Comparison of ENCODE assay signal across 8 cellular contexts in the genomic region with DNA sequence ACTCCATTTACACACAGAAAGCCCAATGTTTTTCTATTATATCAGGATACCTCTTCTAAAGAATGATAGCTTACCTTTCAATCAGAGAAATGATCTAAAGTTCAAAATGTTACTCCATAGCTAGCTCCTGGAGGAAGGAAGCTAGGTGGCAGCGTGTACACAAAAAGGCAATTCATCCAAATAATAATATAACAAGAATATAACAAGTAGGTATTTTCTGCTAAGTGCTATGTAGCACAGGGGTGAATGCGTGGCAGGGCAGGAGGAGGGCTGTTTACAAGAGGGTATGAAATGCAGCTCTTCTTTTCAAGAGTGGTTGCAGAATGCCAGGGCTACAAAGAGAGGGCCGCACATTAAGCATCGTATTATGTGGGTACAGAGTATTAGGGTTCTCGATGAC. TPM values are rescaled to one million over a fixed set of nuclear protein-coding genes. Genes with fewer than 3 reads are reported as not detected.
DNase-seq lines count a peak whose midpoint lies in the region; ATAC-seq lines count a peak whose summit lies in the region.

No MANE protein-coding gene starts in this region.

- peaks cover 22 to 51% (median 44%) of the 10 kb centered on the region in 4 donors for H3K4me1 Mint-ChIP-seq in CD4-positive, CD25-positive, alpha-beta regulatory T cell
- H3K4me1 Mint-ChIP-seq in activated T-helper 2 cell treated with anti-CD3 and anti-CD28 coated beads, Interferon-gamma antibody, Interleukin-2, Interleukin-4, amounts not matched to agents 10 μg/mL and 5 μg/mL and 100 μg/mL, durations not matched to agents 14 hours and 24 hours and 36 hours (ENCODE audit: low read depth): peaks cover 36% of the 10 kb centered on the region

- H3K27ac ChIP-seq in CD4-positive, CD25-positive, alpha-beta regulatory T cell (ENCODE audit: insufficient read depth, low read length, poor library complexity, severe bottlenecking): peak overlapping the region; percentile 98
- peak overlapping the region; percentile 99 for H3K27ac ChIP-seq in stomach smooth muscle (ENCODE audit: low read length)

- peak overlapping the region; percentile 88 to 100 (median 98) for H3K4me3 Mint-ChIP-seq in CD4-positive, CD25-positive, alpha-beta regulatory T cell
- peak overlapping the region; percentile 94 for H3K4me3 Mint-ChIP-seq in activated T-helper 2 cell treated with anti-CD3 and anti-CD28 coated beads, Interferon-gamma antibody, Interleukin-2, Interleukin-4, amounts not matched to agents 10 μg/mL and 5 μg/mL and 100 μg/mL, durations not matched to agents 14 hours and 24 hours and 36 hours (ENCODE audit: low read depth)

- no peaks in the 10 kb centered on the region for H3K9me3 ChIP-seq in CD4-positive, CD25-positive, alpha-beta regulatory T cell (ENCODE audit: control insufficient read depth in 2 of 2, low read length in 2 of 2)
- no peaks in the 10 kb centered on the region for H3K9me3 ChIP-seq in stomach smooth muscle (ENCODE audit: control insufficient read depth in 2 of 2, low read length in 2 of 2)

- intact Hi-C loops in activated T-helper 2 cell treated with anti-CD3 and anti-CD28 coated beads, Interferon-gamma antibody, Interleukin-2, Interleukin-4, amounts not matched to agents 10 μg/mL and 5 μg/mL and 100 μg/mL, durations not matched to agents 14 hours and 24 hours and 36 hours (cut with micrococcal nuclease): loop anchor here (10.0 kb wide), 1 partner anchor 437 kb away; the partner anchor contains the start of gene PRKCH

- ATAC-seq in CD4-positive, CD25-positive, alpha-beta regulatory T cell (ENCODE audit: low read depth in 2 of 2): no peak
- peak; percentile 1 for ATAC-seq in HG02981 (IDR thresholded peaks at IDR 0.05; ENCODE audit: unreplicated experiment)

- peaks cover 1% of the 10 kb centered on the region for H3K27me3 ChIP-seq in CD4-positive, CD25-positive, alpha-beta regulatory T cell (ENCODE audit: control insufficient read depth, insufficient read depth, low read length)
- H3K27me3 ChIP-seq in stomach smooth muscle (ENCODE audit: control insufficient read depth in 1 of 2, insufficient read depth in 2 of 2, low read length in 2 of 2): no peaks in the 10 kb centered on the region

- H3K9me3 Mint-ChIP-seq in CD4-positive, CD25-positive, alpha-beta regulatory T cell: peaks cover 0 to 4% (median 0%) of the 10 kb centered on the region in 7 donors
- no peaks in the 10 kb centered on the region for H3K9me3 Mint-ChIP-seq in activated T-helper 2 cell treated with anti-CD3 and anti-CD28 coated beads, Interferon-gamma antibody, Interleukin-2, Interleukin-4, amounts not matched to agents 10 μg/mL and 5 μg/mL and 100 μg/mL, durations not matched to agents 14 hours and 24 hours and 36 hours

- peak overlapping the region; percentile 100 for H3K27ac Mint-ChIP-seq in CD4-positive, CD25-positive, alpha-beta regulatory T cell
- H3K27ac Mint-ChIP-seq in activated T-helper 2 cell treated with anti-CD3 and anti-CD28 coated beads, Interferon-gamma antibody, Interleukin-2, Interleukin-4, amounts not matched to agents 10 μg/mL and 5 μg/mL and 100 μg/mL, durations not matched to agents 14 hours and 24 hours and 36 hours: peak overlapping the region; percentile 93

- H3K27me3 Mint-ChIP-seq in CD4-positive, CD25-positive, alpha-beta regulatory T cell: peaks cover 8% of the 10 kb centered on the region
- H3K27me3 Mint-ChIP-seq in activated T-helper 2 cell treated with anti-CD3 and anti-CD28 coated beads, Interferon-gamma antibody, Interleukin-2, Interleukin-4, amounts not matched to agents 10 μg/mL and 5 μg/mL and 100 μg/mL, durations not matched to agents 14 hours and 24 hours and 36 hours (ENCODE audit: low read depth): peaks cover 3% of the 10 kb centered on the region

- H3K36me3 Mint-ChIP-seq in CD4-positive, CD25-positive, alpha-beta regulatory T cell: no peaks in the 10 kb centered on the region
- H3K36me3 Mint-ChIP-seq in activated T-helper 2 cell treated with anti-CD3 and anti-CD28 coated beads, Interferon-gamma antibody, Interleukin-2, Interleukin-4, amounts not matched to agents 10 μg/mL and 5 μg/mL and 100 μg/mL, durations not matched to agents 14 hours and 24 hours and 36 hours (ENCODE audit: low read depth): peaks cover 24% of the 10 kb centered on the region

- peak overlapping the region; percentile 86 for H3K4me3 ChIP-seq in CD4-positive, CD25-positive, alpha-beta regulatory T cell (ENCODE audit: low read depth, low read length)
- H3K4me3 ChIP-seq in iPS-11a (ENCODE audit: low read depth, low read length): peak overlapping the region; percentile 97
- peak overlapping the region; percentile 74 to 99 for H3K4me3 ChIP-seq in stomach smooth muscle (ENCODE audit: low read length in 2 of 2)

- DNase-seq in CD4-positive, CD25-positive, alpha-beta regulatory T cell: no peak
- DNase-seq in activated T-helper 2 cell treated with anti-CD3 and anti-CD28 coated beads, Interferon-gamma antibody, Interleukin-2, Interleukin-4, amounts not matched to agents 10 μg/mL and 5 μg/mL and 100 μg/mL, durations not matched to agents 14 hours and 24 hours and 36 hours (ENCODE audit: low spot score): no peak
- no peak for DNase-seq in NCI-H1105 (lab: John Stamatoyannopoulos, UW)
- no peak for DNase-seq in epidermal melanocyte (ENCODE audit: insufficient read length, low spot score)
- DNase-seq in DMS53 (lab: John Stamatoyannopoulos, UW): no peak

- no peaks in the 10 kb centered on the region for H3K36me3 ChIP-seq in CD4-positive, CD25-positive, alpha-beta regulatory T cell (ENCODE audit: control insufficient read depth, insufficient read depth, low read length)
- no peaks in the 10 kb centered on the region for H3K36me3 ChIP-seq in stomach smooth muscle (ENCODE audit: control insufficient read depth in 2 of 2, insufficient read depth in 2 of 2, low read length in 2 of 2)

- peak overlapping the region; percentile 63 to 87 for H3K9ac ChIP-seq in stomach smooth muscle (ENCODE audit: low read length in 2 of 2)

- peaks cover 25% of the 10 kb centered on the region for H3K4me1 ChIP-seq in CD4-positive, CD25-positive, alpha-beta regulatory T cell (ENCODE audit: control insufficient read depth, insufficient read depth, low read length, poor library complexity, severe bottlenecking)
- H3K4me1 ChIP-seq in stomach smooth muscle (ENCODE audit: control insufficient read depth, insufficient read depth, low read length): peaks cover 16% of the 10 kb centered on the region

RNA-seq across cellular contexts. Expression of gene SNAPC1, which starts 0.7 kb away (rescaled TPM):
- 3.9 TPM for total RNA-seq in CD4-positive, CD25-positive, alpha-beta regulatory T cell
- polyA plus RNA-seq in CD4-positive, CD25-positive, alpha-beta regulatory T cell: 1 to 10 TPM; 3.9 to 4.7 (median 4.2) TPM
- total RNA-seq in activated T-helper 2 cell treated with anti-CD3 and anti-CD28 coated beads, Interferon-gamma antibody, Interleukin-2, Interleukin-4, amounts not matched to agents 10 μg/mL and 5 μg/mL and 100 μg/mL, durations not matched to agents 14 hours and 24 hours and 36 hours: 10.2 and 10.5 TPM in 2 replicates

RNA-seq across cellular contexts. Expression of gene SYT16, which starts 50.9 kb away (rescaled TPM):
- total RNA-seq in CD4-positive, CD25-positive, alpha-beta regulatory T cell: not detected
- not detected for polyA plus RNA-seq in CD4-positive, CD25-positive, alpha-beta regulatory T cell
- total RNA-seq in activated T-helper 2 cell treated with anti-CD3 and anti-CD28 coated beads, Interferon-gamma antibody, Interleukin-2, Interleukin-4, amounts not matched to agents 10 μg/mL and 5 μg/mL and 100 μg/mL, durations not matched to agents 14 hours and 24 hours and 36 hours: not detected in 2 replicates
